Comparison of ENCODE assay signal across 1 cellular context in the genomic region with DNA sequence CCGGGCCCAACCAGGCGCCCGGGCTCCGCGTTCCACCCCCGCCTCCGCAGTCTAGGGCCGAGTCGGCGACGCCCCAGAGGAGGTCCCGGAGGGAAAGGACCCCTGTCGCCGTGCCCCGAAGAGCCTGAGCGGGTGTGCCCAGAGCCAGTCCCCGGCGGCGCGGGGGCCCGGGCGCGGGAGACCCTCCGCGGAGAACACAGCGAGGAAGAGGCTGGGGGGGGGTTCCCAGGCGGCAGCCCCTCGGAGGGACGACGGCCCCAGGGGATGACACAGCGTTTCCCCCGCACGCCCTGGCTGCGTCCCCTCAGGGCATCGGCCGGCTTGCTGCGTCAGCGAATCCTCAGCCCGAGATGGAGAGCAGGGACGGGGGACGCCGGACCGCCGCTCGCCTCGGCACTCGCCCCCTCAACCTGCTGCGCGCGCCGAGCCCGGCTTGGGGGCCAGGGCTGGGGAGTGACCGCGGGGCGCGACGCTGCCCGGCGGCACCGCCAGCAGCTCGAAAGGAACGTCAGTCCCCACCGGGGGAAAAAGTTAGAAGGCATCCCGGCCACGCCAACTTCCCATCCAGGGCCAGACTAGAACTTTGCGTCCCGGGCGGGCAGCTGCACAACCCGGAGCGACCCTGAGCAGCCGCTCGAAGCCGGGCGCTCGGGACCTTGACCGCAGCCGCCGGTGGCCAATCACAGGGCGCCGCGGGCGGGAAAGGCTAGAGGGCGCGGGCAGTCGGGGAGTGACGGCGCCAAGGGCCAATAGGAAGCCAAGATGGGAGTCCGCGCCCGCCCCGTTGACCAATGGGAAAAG.
TF ChIP-seq lines count a peak whose summit lies in the region.

No MANE protein-coding gene starts in this region.

TF ChIP-seq in GM23338, 12 proteins besides CTCF, POLR2A, EP300 and RAD21 (continued from another document):
- TF ChIP-seq, protein P1, sequence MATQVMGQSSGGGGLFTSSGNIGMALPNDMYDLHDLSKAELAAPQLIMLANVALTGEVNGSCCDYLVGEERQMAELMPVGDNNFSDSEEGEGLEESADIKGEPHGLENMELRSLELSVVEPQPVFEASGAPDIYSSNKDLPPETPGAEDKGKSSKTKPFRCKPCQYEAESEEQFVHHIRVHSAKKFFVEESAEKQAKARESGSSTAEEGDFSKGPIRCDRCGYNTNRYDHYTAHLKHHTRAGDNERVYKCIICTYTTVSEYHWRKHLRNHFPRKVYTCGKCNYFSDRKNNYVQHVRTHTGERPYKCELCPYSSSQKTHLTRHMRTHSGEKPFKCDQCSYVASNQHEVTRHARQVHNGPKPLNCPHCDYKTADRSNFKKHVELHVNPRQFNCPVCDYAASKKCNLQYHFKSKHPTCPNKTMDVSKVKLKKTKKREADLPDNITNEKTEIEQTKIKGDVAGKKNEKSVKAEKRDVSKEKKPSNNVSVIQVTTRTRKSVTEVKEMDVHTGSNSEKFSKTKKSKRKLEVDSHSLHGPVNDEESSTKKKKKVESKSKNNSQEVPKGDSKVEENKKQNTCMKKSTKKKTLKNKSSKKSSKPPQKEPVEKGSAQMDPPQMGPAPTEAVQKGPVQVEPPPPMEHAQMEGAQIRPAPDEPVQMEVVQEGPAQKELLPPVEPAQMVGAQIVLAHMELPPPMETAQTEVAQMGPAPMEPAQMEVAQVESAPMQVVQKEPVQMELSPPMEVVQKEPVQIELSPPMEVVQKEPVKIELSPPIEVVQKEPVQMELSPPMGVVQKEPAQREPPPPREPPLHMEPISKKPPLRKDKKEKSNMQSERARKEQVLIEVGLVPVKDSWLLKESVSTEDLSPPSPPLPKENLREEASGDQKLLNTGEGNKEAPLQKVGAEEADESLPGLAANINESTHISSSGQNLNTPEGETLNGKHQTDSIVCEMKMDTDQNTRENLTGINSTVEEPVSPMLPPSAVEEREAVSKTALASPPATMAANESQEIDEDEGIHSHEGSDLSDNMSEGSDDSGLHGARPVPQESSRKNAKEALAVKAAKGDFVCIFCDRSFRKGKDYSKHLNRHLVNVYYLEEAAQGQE (IDR thresholded peaks at IDR 0.05; ENCODE audit: unreplicated experiment): no peak
